1 cellular context compared by ENCODE assay signal in the genomic region with DNA sequence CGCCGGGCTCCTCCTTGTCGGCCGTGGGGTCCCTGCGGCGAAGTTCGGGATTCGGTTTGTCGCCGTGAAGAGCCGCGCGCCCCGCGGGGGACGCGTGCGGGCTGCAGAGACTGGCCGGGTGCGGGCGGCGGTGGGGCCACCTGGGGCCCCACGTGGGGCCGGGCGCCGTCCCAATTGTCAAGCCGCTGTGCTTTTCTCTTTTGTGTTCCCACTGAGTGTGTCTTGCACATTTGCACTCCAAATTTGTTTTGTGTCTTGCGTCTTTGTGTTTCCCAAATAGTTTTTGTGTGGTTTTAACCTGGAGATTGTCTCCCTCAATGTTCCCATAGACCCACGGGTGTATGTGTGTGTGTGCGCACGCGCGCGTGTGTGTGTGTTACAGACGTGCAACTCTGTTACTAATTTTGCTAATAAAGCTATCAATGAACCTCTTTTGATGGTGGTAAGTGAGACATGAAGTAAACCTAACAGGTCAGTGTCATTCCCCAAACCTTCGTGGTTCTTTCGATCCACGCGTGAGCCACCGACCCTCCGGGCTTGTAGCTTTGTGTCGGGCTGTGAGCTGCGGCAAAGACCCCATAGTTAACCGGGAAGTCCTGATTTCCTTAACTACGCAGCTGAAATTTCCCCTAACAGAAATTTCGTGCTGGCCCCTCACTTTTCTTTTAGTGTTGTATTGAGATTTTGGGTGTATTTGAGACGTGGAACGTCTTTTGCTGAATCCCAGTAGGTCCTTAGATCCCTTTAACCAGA.
TF ChIP-seq lines count a peak whose summit lies in the region.

No MANE protein-coding gene starts in this region.

TF ChIP-seq in HEK293, 187 proteins besides CTCF, POLR2A, EP300 and RAD21 (continued from another document and continues in another):
- TF ChIP-seq ZBTB17 (tag by site-specific recombination; IDR thresholded peaks at IDR 0.05) (no peak), REST (tag by site-specific recombination; IDR thresholded peaks at IDR 0.05) (no peak), ZNF214 (tag by site-specific recombination; IDR thresholded peaks at IDR 0.05; ENCODE audit: borderline replicate concordance) (no peak), ZNF610 (tag by site-specific recombination; IDR thresholded peaks at IDR 0.05; ENCODE audit: borderline replicate concordance) (no peak), ZNF311 (tag by site-specific recombination; IDR thresholded peaks at IDR 0.05; ENCODE audit: borderline replicate concordance) (no peak), KLF10 (tag by site-specific recombination; IDR thresholded peaks at IDR 0.05) (no peak), ZNF23 (tag by site-specific recombination; IDR thresholded peaks at IDR 0.05; ENCODE audit: borderline replicate concordance) (no peak), TRIM28 (IDR thresholded peaks at IDR 0.05; ENCODE audit: borderline replicate concordance, low read length) (no peak), ZBTB8A (tag by site-specific recombination; IDR thresholded peaks at IDR 0.05) (peak; percentile 64), ZNF184 (tag by site-specific recombination; IDR thresholded peaks at IDR 0.05) (no peak), ZNF654 (tag by site-specific recombination; IDR thresholded peaks at IDR 0.05; ENCODE audit: low read depth) (no peak), KLF17 (tag by site-specific recombination; IDR thresholded peaks at IDR 0.05) (no peak), ZNF623 (tag by site-specific recombination; IDR thresholded peaks at IDR 0.05) (no peak), ZBTB10 (tag by site-specific recombination; IDR thresholded peaks at IDR 0.05) (no peak), ZNF18 (tag by site-specific recombination; IDR thresholded peaks at IDR 0.05) (no peak), ZNF16 (tag by site-specific recombination; IDR thresholded peaks at IDR 0.05; ENCODE audit: low read depth) (no peak), ZNF624 (tag by site-specific recombination; IDR thresholded peaks at IDR 0.05) (no peak), ZNF155 (tag by site-specific recombination; IDR thresholded peaks at IDR 0.05) (no peak), GLI2 (tag by site-specific recombination; IDR thresholded peaks at IDR 0.05; ENCODE audit: borderline replicate concordance, low read depth) (no peak), ZNF404 (tag by site-specific recombination; IDR thresholded peaks at IDR 0.05) (no peak), MYNN (tag by site-specific recombination; IDR thresholded peaks at IDR 0.05; ENCODE audit: borderline replicate concordance) (no peak), ZSCAN30 (tag by site-specific recombination; IDR thresholded peaks at IDR 0.05) (0 out of 2 replicates have a peak, but pooled peaks have one; percentile 13), ZNF549 (tag by site-specific recombination; IDR thresholded peaks at IDR 0.05) (no peak), ZNF138 (tag by site-specific recombination; IDR thresholded peaks at IDR 0.05; ENCODE audit: borderline replicate concordance) (no peak), BCL11A (tag by site-specific recombination; IDR thresholded peaks at IDR 0.05; ENCODE audit: low read depth) (no peak), INSM2 (tag by site-specific recombination; IDR thresholded peaks at IDR 0.05) (no peak), ZNF2 (tag by site-specific recombination; IDR thresholded peaks at IDR 0.05) (peak; percentile 62; the same call in 1 of the 2 replicates), OVOL3 (tag by site-specific recombination; IDR thresholded peaks at IDR 0.05) (no peak), ZNF843 (tag by site-specific recombination; IDR thresholded peaks at IDR 0.05) (no peak), ZNF114 (tag by site-specific recombination; IDR thresholded peaks at IDR 0.05) (no peak), ZNF202 (tag by site-specific recombination; IDR thresholded peaks at IDR 0.05; ENCODE audit: borderline replicate concordance) (no peak), MEIS1 (CRISPR knock-in tag; IDR thresholded peaks at IDR 0.05; ENCODE audit: borderline replicate concordance) (no peak), GLIS1 (tag by site-specific recombination; IDR thresholded peaks at IDR 0.05) (peak; percentile 49), ZIC2 (tag by site-specific recombination; IDR thresholded peaks at IDR 0.05) (peak; percentile 13; the same call in 1 of the 2 replicates), ZBTB21 (tag by site-specific recombination; IDR thresholded peaks at IDR 0.05) (no peak), ZNF600 (tag by site-specific recombination; IDR thresholded peaks at IDR 0.05) (no peak), ZNF302 (tag by site-specific recombination; IDR thresholded peaks at IDR 0.05; ENCODE audit: low read depth) (no peak), ZNF175 (tag by site-specific recombination; IDR thresholded peaks at IDR 0.05) (no peak), ZNF513 (tag by site-specific recombination; IDR thresholded peaks at IDR 0.05) (no peak), ZFP37 (tag by site-specific recombination; IDR thresholded peaks at IDR 0.05) (no peak), ZNF629 (tag by site-specific recombination; IDR thresholded peaks at IDR 0.05) (no peak), RBAK (tag by site-specific recombination; IDR thresholded peaks at IDR 0.05) (no peak)
- TF ChIP-seq, protein P1, sequence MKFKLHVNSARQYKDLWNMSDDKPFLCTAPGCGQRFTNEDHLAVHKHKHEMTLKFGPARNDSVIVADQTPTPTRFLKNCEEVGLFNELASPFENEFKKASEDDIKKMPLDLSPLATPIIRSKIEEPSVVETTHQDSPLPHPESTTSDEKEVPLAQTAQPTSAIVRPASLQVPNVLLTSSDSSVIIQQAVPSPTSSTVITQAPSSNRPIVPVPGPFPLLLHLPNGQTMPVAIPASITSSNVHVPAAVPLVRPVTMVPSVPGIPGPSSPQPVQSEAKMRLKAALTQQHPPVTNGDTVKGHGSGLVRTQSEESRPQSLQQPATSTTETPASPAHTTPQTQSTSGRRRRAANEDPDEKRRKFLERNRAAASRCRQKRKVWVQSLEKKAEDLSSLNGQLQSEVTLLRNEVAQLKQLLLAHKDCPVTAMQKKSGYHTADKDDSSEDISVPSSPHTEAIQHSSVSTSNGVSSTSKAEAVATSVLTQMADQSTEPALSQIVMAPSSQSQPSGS (tag by site-specific recombination; IDR thresholded peaks at IDR 0.05; ENCODE audit: low read depth): no peak
- TF ChIP-seq, protein P2, sequence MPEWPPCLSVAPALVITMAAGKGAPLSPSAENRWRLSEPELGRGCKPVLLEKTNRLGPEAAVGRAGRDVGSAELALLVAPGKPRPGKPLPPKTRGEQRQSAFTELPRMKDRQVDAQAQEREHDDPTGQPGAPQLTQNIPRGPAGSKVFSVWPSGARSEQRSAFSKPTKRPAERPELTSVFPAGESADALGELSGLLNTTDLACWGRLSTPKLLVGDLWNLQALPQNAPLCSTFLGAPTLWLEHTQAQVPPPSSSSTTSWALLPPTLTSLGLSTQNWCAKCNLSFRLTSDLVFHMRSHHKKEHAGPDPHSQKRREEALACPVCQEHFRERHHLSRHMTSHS (tag by site-specific recombination; IDR thresholded peaks at IDR 0.05): no peak
